ENCODE assay signal across 14 cellular contexts in the genomic region with DNA sequence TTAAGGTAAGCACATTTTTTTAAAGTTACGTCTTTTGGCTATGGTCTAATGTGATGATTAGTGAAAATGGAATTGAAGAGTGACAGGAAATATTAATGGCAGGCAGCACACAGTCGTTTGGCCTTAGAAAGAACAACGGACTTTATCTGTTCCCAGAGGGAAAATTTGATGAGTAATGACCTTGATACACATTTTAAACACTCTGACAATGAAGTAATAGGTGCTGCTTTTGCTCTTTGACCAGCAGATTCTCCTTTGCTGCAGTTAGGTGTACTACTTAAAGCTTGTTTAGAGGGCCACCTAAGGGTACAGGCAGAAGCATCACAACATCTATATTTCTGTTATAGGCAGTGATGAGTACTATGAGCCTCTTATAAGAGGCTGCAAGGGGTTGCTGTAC. TPM values are rescaled to one million over a fixed set of nuclear protein-coding genes. Genes with fewer than 3 reads are reported as not detected.
DNase-seq lines count a peak whose midpoint lies in the region; ATAC-seq and TF ChIP-seq lines count a peak whose summit lies in the region.
"Had no signal": no experiment of that assay in that cellular context is flagged by ENCODE, and none has a peak within 500 bp of the region (broad histone marks: within the 10 kb centered on the region; RNA-seq: fewer than 3 reads in every experiment).

No MANE protein-coding gene starts in this region.

- H3K4me1 ChIP-seq in hepatocyte (ENCODE audit: insufficient read depth) = peaks cover 23% of the 10 kb centered on the region
- H3K4me1 ChIP-seq in HAP-1 = no peaks in the 10 kb centered on the region

- H3K36me3 ChIP-seq in hepatocyte (replicated peaks; ENCODE audit: insufficient read depth, low read depth) (no peaks in the 10 kb centered on the region), HAP-1 (replicated peaks) (no peaks in the 10 kb centered on the region)

- intact Hi-C loops in Right ventricle myocardium inferior (cut with DNase I) = no loop called here
- intact Hi-C loops in cardiac septum (cut with DNase I) = no loop called here

- no peaks in the 10 kb centered on the region for H3K9me2 ChIP-seq in hepatocyte (replicated peaks; ENCODE audit: insufficient read depth)

- TF ChIP-seq CTCF in astrocyte of the spinal cord (IDR thresholded peaks at IDR 0.05; ENCODE audit: low read depth, low read length) = no peak
- peak; percentile 5 for TF ChIP-seq CTCF in hepatocyte (IDR thresholded peaks at IDR 0.05; ENCODE audit: poor library complexity)

- H3K4me2 ChIP-seq in hepatocyte = no peak overlapping the region

- no peak overlapping the region for H2AFZ ChIP-seq in hepatocyte

- ATAC-seq in Right ventricle myocardium inferior = peak; percentile 51
- ATAC-seq in HG02759 (IDR thresholded peaks at IDR 0.05; ENCODE audit: unreplicated experiment) = no peak
- no peak for ATAC-seq in HG03571 (IDR thresholded peaks at IDR 0.05; ENCODE audit: unreplicated experiment)
- ATAC-seq: naive thymus-derived CD4-positive, alpha-beta T cell had no signal

- H3K27me3 ChIP-seq in hepatocyte (no peaks in the 10 kb centered on the region), HAP-1 (ENCODE audit: low read depth) (no peaks in the 10 kb centered on the region)

- DNase-seq in Right ventricle myocardium inferior (ENCODE audit: missing footprints) (no peak), cardiac septum (ENCODE audit: low spot score) (no peak), astrocyte of the spinal cord (ENCODE audit: low read depth, low spot score) (peak; percentile 41), hepatocyte (ENCODE audit: low spot score) (no peak), RPMI8226 (no peak), HAP-1 (ENCODE audit: low spot score in 2 of 2) (no peak)
- DNase-seq: DND-41; naive thymus-derived CD4-positive, alpha-beta T cell; NCI-H2081 treated with DMSO at 0.1 percent for 48 hours had no signal

- in situ Hi-C loops in astrocyte of the spinal cord (cut with HindIII; ENCODE audit: low sequenced_read_pairs) = no loop called here
- in situ Hi-C loops in HAP-1 (cut with MboI; ENCODE audit: low sequenced_read_pairs) = no loop called here

- H4K20me1 ChIP-seq in hepatocyte (ENCODE audit: insufficient read depth, poor library complexity, severe bottlenecking) = no peaks in the 10 kb centered on the region

- H3K27ac ChIP-seq in hepatocyte = no peak overlapping the region

- 32% methylated on average over 3 of the region's 3 CpGs for WGBS in hepatocyte (ENCODE audit: low lambda C conversion rate, missing lambda C conversion rate)

- H3K4me3 ChIP-seq in astrocyte of the spinal cord (ENCODE audit: low read depth, low read length) (no peak overlapping the region), hepatocyte (no peak overlapping the region), HAP-1 (no peak overlapping the region)

- H3K9me3 ChIP-seq in hepatocyte (ENCODE audit: low read depth) (no peaks in the 10 kb centered on the region), HAP-1 (no peaks in the 10 kb centered on the region)

- H3K79me2 ChIP-seq in hepatocyte = no peaks in the 10 kb centered on the region

RNA-seq across cellular contexts. Expression of a gene that starts 27.1 kb away (rescaled TPM):
- not detected for total RNA-seq in Right ventricle myocardium inferior
- total RNA-seq in cardiac septum = not detected
- not detected in 2 replicates for total RNA-seq in hepatocyte
- not detected in 2 replicates for polyA plus RNA-seq in hepatocyte
- total RNA-seq: A673; naive thymus-derived CD4-positive, alpha-beta T cell had no signal
- polyA plus RNA-seq: adipose tissue; IgD-negative memory B cell; naive thymus-derived CD4-positive, alpha-beta T cell had no signal

RNA-seq across cellular contexts. Expression of a gene that starts 28.3 kb away (rescaled TPM):
- total RNA-seq in Right ventricle myocardium inferior = not detected
- not detected for total RNA-seq in cardiac septum
- total RNA-seq in hepatocyte = not detected in 2 replicates
- not detected in 2 replicates for polyA plus RNA-seq in hepatocyte
- total RNA-seq: A673; naive thymus-derived CD4-positive, alpha-beta T cell had no signal
- polyA plus RNA-seq: adipose tissue; IgD-negative memory B cell; naive thymus-derived CD4-positive, alpha-beta T cell had no signal
